Comparison of ENCODE assay signal across 20 cellular contexts in the genomic region with DNA sequence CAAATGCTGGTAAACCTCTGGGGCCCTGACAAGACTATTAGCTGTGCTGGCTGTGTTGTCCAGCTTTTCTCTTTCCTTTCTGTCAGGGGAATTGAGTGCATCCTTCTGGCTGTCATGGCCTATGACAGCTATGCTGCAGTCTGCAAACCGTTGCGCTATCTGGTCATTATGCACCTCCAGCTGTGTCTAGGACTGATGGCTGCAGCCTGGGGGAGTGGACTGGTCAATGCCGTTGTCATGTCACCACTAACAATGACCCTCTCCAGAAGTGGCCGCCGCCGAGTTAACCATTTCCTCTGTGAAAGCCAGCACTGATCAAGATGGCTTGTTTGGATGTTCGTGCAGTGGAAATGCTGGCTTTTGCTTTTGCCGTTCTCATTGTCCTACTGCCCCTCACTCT. TPM values are rescaled to one million over a fixed set of nuclear protein-coding genes. Genes with fewer than 3 reads are reported as not detected.
DNase-seq lines count a peak whose midpoint lies in the region; ATAC-seq and TF ChIP-seq lines count a peak whose summit lies in the region.
"Had no signal": no experiment of that assay in that cellular context is flagged by ENCODE, and none has a peak within 500 bp of the region (broad histone marks: within the 10 kb centered on the region; RNA-seq: fewer than 3 reads in every experiment).

No MANE protein-coding gene starts in this region.

- H3K36me3 ChIP-seq in neuronal stem cell (replicated peaks in 1 of 2; ENCODE audit: control insufficient read depth in 2 of 2, insufficient read depth in 2 of 2, low read length in 2 of 2), result no peaks in the 10 kb centered on the region
- H3K36me3 ChIP-seq: BLaER1, HAP-1 had no signal

- H3K4me2 ChIP-seq in neuronal stem cell (ENCODE audit: insufficient read depth, low read length, poor library complexity, severe bottlenecking), result no peak overlapping the region
- H3K4me2 ChIP-seq: A549, BLaER1 had no signal

- no peak overlapping the region for H3K4ac ChIP-seq in neuronal stem cell (ENCODE audit: low read length)

- H3K27ac ChIP-seq in neuronal stem cell (replicated peaks; ENCODE audit: low read length), result no peak overlapping the region
- H3K27ac ChIP-seq: 22Rv1, A549, BLaER1, HL-60 had no signal

- no peaks in the 10 kb centered on the region for H3K27me3 Mint-ChIP-seq in glutamatergic neuron (ENCODE audit: unreplicated experiment)

- no peak overlapping the region for H4K8ac ChIP-seq in neuronal stem cell (ENCODE audit: low read depth, low read length)

- no peaks in the 10 kb centered on the region for H3K9me3 ChIP-seq in neuronal stem cell (replicated peaks in 1 of 2; ENCODE audit: control insufficient read depth in 2 of 2, insufficient read depth in 1 of 2, low read depth in 1 of 2, low read length in 2 of 2)
- H3K9me3 ChIP-seq: A549, BLaER1, HAP-1 had no signal

- peaks cover 0 to 14% (median 0%) of the 10 kb centered on the region in 3 experiments for H3K27me3 ChIP-seq in neuronal stem cell (ENCODE audit: control insufficient read depth in 3 of 3, insufficient read depth in 3 of 3, low read depth in 1 of 3, low read length in 3 of 3)
- H3K27me3 ChIP-seq: BLaER1 had no signal

- peak overlapping the region; percentile 70 for H2AFZ ChIP-seq in neuronal stem cell (ENCODE audit: low read length)

- H3K9me3 Mint-ChIP-seq in glutamatergic neuron (ENCODE audit: unreplicated experiment), result no peaks in the 10 kb centered on the region
- H3K9me3 Mint-ChIP-seq: CD4-positive, alpha-beta memory T cell had no signal

- no peak overlapping the region for H2BK12ac ChIP-seq in neuronal stem cell (ENCODE audit: low read length)

- no peak overlapping the region for H3K9ac ChIP-seq in neuronal stem cell (ENCODE audit: low read depth, low read length, poor library complexity)
- H3K9ac ChIP-seq: BLaER1 had no signal

- peaks cover 3% of the 10 kb centered on the region for H3K4me1 Mint-ChIP-seq in glutamatergic neuron (ENCODE audit: low read depth, unreplicated experiment)
- H3K4me1 Mint-ChIP-seq: CD14-positive monocyte; CD4-positive, alpha-beta memory T cell had no signal

- H3K14ac ChIP-seq in neuronal stem cell (ENCODE audit: low read length), result no peak overlapping the region

- H3K4me1 ChIP-seq in neuronal stem cell (ENCODE audit: control insufficient read depth in 2 of 2, insufficient read depth in 1 of 2, low read depth in 1 of 2, low read length in 2 of 2), result peaks cover 3 to 8% of the 10 kb centered on the region in 2 donors
- H3K4me1 ChIP-seq: A549, BLaER1, HAP-1 had no signal

- no peaks in the 10 kb centered on the region for H3K79me1 ChIP-seq in neuronal stem cell (ENCODE audit: low read depth, low read length)

- H3K36me3 Mint-ChIP-seq in glutamatergic neuron (ENCODE audit: unreplicated experiment), result no peaks in the 10 kb centered on the region
- H3K36me3 Mint-ChIP-seq: CD14-positive monocyte; CD4-positive, alpha-beta memory T cell had no signal

- peak; percentile 10 for DNase-seq in ELF-1 (ENCODE audit: low read depth, low spot score)
- DNase-seq in NCI-H2227 treated with DMSO at 0.1 percent for 48 hours (lab: John Stamatoyannopoulos, UW), result peak; percentile 20
- DNase-seq in glutamatergic neuron, result peak; percentile 48
- DNase-seq in neuronal stem cell (ENCODE audit: low spot score), result no peak
- DNase-seq in ACHN, result no peak
- no peak for DNase-seq in T-helper 1 cell
- DNase-seq: CD4-positive, alpha-beta memory T cell; DMS153; DMS79; IMR-90 had no signal

- TF ChIP-seq CTCF in glutamatergic neuron (IDR thresholded peaks at IDR 0.05; ENCODE audit: partially characterized antibody, unreplicated experiment), result no peak

- H3K4me3 Mint-ChIP-seq in glutamatergic neuron (ENCODE audit: unreplicated experiment), result no peak overlapping the region
- H3K4me3 Mint-ChIP-seq: CD14-positive monocyte; CD4-positive, alpha-beta memory T cell had no signal

- H3K18ac ChIP-seq in neuronal stem cell (ENCODE audit: low read length), result no peak overlapping the region

- in situ Hi-C loops in ACHN (cut with HindIII; ENCODE audit: low pct_ligation_motif_present, low pct_unique_long_range_greater_than_20kb, low sequenced_read_pairs), result no loop called here

- no peak overlapping the region for H3K23ac ChIP-seq in neuronal stem cell (ENCODE audit: low read depth, low read length, poor library complexity)

- ATAC-seq in HG03520 (IDR thresholded peaks at IDR 0.05; ENCODE audit: unreplicated experiment), result no peak
- ATAC-seq: A549, GM12878 had no signal

- H3K4me3 ChIP-seq in neuronal stem cell (ENCODE audit: low read length in 2 of 2), result no peak overlapping the region
- H3K4me3 ChIP-seq: A549, BLaER1, GM12878, HAP-1 had no signal

- H2AK5ac ChIP-seq in neuronal stem cell (ENCODE audit: low read depth, low read length), result no peak overlapping the region

- H2BK120ac ChIP-seq in neuronal stem cell (ENCODE audit: low read depth, low read length), result no peak overlapping the region

- H2BK15ac ChIP-seq in neuronal stem cell (ENCODE audit: low read length), result no peak overlapping the region

- no peak overlapping the region for H2BK5ac ChIP-seq in neuronal stem cell (ENCODE audit: low read length)

- H4K91ac ChIP-seq in neuronal stem cell (ENCODE audit: low read depth, low read length, poor library complexity), result no peak overlapping the region

- WGBS in neuronal stem cell (ENCODE audit: extremely low coverage in 2 of 2, insufficient read length in 2 of 2, insufficient replicate concordance in 1 of 2), 2 donors, result no CpG with 5 or more reads among the region's 8 CpGs

- no peak overlapping the region for H3K27ac Mint-ChIP-seq in glutamatergic neuron (ENCODE audit: unreplicated experiment)
- H3K27ac Mint-ChIP-seq: CD14-positive monocyte; CD4-positive, alpha-beta memory T cell had no signal

RNA-seq across cellular contexts. Expression of a gene that starts 20.3 kb away (rescaled TPM):
- total RNA-seq in glutamatergic neuron (ENCODE audit: unreplicated experiment), result not detected
- not detected for polyA plus RNA-seq in neuronal stem cell (2013, experiment 1 of 2)
- polyA plus RNA-seq in neuronal stem cell (2013, experiment 2 of 2), result 0.07 TPM
- total RNA-seq: CD4-positive, alpha-beta memory T cell; H4; HT1080; IMR-90 had no signal
- polyA plus RNA-seq: CD14-positive monocyte; CD4-positive, alpha-beta memory T cell; IMR-90 had no signal

Comparison
In these comparisons a context has a peak if more than half of its experiments do, and no peak if none do; other contexts are left out.
1. DNase-seq: peak in ELF-1 (single experiment), NCI-H2227 treated with DMSO at 0.1 percent for 48 hours (single experiment) and glutamatergic neuron (single experiment); none in neuronal stem cell (single experiment), ACHN (single experiment) and T-helper 1 cell (0 of 5).